19 cellular contexts compared by ENCODE assay signal in the genomic region with DNA sequence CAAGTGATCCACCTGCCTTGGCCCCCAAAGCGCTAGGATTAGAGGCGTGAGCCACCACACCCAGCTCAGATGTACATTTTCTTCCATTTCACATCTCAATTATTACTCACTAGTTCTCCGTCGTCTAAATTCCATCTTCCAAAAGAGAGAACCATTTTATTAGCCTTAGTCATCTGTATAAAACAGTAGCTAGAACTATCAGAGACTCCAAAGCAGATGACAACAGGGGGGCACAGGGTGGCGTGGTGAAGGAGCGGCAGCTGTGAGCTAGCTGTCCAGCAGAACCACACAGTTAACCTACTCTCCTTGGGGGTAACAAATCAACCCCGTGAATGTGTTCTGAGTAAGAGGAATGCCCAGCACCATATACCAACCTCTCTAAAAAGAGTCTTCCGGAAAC. TPM values are rescaled to one million over a fixed set of nuclear protein-coding genes. Genes with fewer than 3 reads are reported as not detected.
A peak's percentile ranks its signal among the peaks of the same experiment; 100 is the strongest.
DNase-seq lines count a peak whose midpoint lies in the region; ATAC-seq and TF ChIP-seq lines count a peak whose summit lies in the region.
"Had no signal": no experiment of that assay in that cellular context is flagged by ENCODE, and none has a peak within 500 bp of the region (broad histone marks: within the 10 kb centered on the region; RNA-seq: fewer than 3 reads in every experiment).

No MANE protein-coding gene starts in this region.

- H3K36me3 ChIP-seq in RWPE2 (ENCODE audit: low read depth): no peaks in the 10 kb centered on the region
- peaks cover 10% of the 10 kb centered on the region for H3K36me3 ChIP-seq in effector memory CD4-positive, alpha-beta T cell (ENCODE audit: control insufficient read depth, insufficient read depth, low read length)

- H3K27me3 Mint-ChIP-seq in activated T-cell treated with anti-CD3 and anti-CD28 coated beads, Interleukin-2, amount 50 U/mL, for 72 hours (ENCODE audit: low read depth): no peaks in the 10 kb centered on the region

- no peak overlapping the region for H3K4me3 ChIP-seq in RWPE2 (ENCODE audit: severe bottlenecking)
- no peak overlapping the region for H3K4me3 ChIP-seq in effector memory CD4-positive, alpha-beta T cell (ENCODE audit: insufficient read depth, low read depth, low read length, poor library complexity, severe bottlenecking)
- H3K4me3 ChIP-seq: BLaER1 had no signal

- TF ChIP-seq CTCF in RWPE2 (IDR thresholded peaks at IDR 0.05; ENCODE audit: poor library complexity, severe bottlenecking): no peak

- H3K27me3 ChIP-seq in RWPE2 (ENCODE audit: insufficient read depth, poor library complexity, severe bottlenecking): no peaks in the 10 kb centered on the region
- no peaks in the 10 kb centered on the region for H3K27me3 ChIP-seq in effector memory CD4-positive, alpha-beta T cell (replicated peaks; ENCODE audit: control insufficient read depth, insufficient read depth, low read length, poor library complexity, severe bottlenecking)
- H3K27me3 ChIP-seq: BLaER1 had no signal

- no peak for ATAC-seq in activated T-cell treated with anti-CD3 and anti-CD28 coated beads, Interleukin-2, amount 50 U/mL, for 72 hours (replicated peaks in 1 of 2)
- ATAC-seq in RWPE2 (ENCODE audit: low read depth): peak; percentile 38; the same call in 2 of the 3 replicates
- ATAC-seq in stimulated activated effector memory CD8-positive, alpha-beta T cell treated with anti-CD3 and anti-CD28 coated beads, Interleukin-12 subunit alpha, Interleukin-12 subunit beta, amount 100 ng/mL, for 72 hours: no peak
- ATAC-seq: CD8-positive, alpha-beta T cell; HCT116 had no signal

- H3K9me3 ChIP-seq in RWPE2 (ENCODE audit: severe bottlenecking): no peaks in the 10 kb centered on the region
- H3K9me3 ChIP-seq in effector memory CD4-positive, alpha-beta T cell (ENCODE audit: control insufficient read depth, low read length): no peaks in the 10 kb centered on the region
- H3K9me3 ChIP-seq: BLaER1 had no signal

- no peak for DNase-seq in activated T-cell treated with anti-CD3 and anti-CD28 coated beads, Interleukin-2, amount 50 U/mL, for 72 hours
- no peak for DNase-seq in activated T-cell treated with anti-CD3 and anti-CD28 coated beads, Interleukin-2, amount 50 U/mL, for 1 hour
- DNase-seq in RWPE2 (ENCODE audit: low spot score) (no peak), myocyte (ENCODE audit: low read depth) (peak; percentile 67), ecto neural progenitor cell (ENCODE audit: low spot score) (no peak), SIG-M5 (lab: John Stamatoyannopoulos, UW) (no peak)
- no peak for DNase-seq in stimulated activated effector memory CD8-positive, alpha-beta T cell treated with anti-CD3 and anti-CD28 coated beads, Interleukin-12 subunit alpha, Interleukin-12 subunit beta, amount 100 ng/mL, for 72 hours (ENCODE audit: low spot score in 2 of 2)
- DNase-seq in effector memory CD4-positive, alpha-beta T cell: no peak
- DNase-seq: Calu3; CD8-positive, alpha-beta T cell; DMS79 treated with DMSO at 0.1 percent for 48 hours; GOT3; H7; HFFc6; IMR-90 had no signal

- H3K4me1 Mint-ChIP-seq in activated T-cell treated with anti-CD3 and anti-CD28 coated beads, Interleukin-2, amount 50 U/mL, for 72 hours (ENCODE audit: low read depth): peaks cover 5% of the 10 kb centered on the region
- H3K4me1 Mint-ChIP-seq in stimulated activated effector memory CD8-positive, alpha-beta T cell treated with anti-CD3 and anti-CD28 coated beads, Interleukin-12 subunit alpha, Interleukin-12 subunit beta, amount 100 ng/mL, for 72 hours: peaks cover 11% of the 10 kb centered on the region

- peak overlapping the region; percentile 50 for H3K27ac Mint-ChIP-seq in activated T-cell treated with anti-CD3 and anti-CD28 coated beads, Interleukin-2, amount 50 U/mL, for 72 hours
- peak overlapping the region; percentile 73 for H3K27ac Mint-ChIP-seq in stimulated activated effector memory CD8-positive, alpha-beta T cell treated with anti-CD3 and anti-CD28 coated beads, Interleukin-12 subunit alpha, Interleukin-12 subunit beta, amount 100 ng/mL, for 72 hours
- H3K27ac Mint-ChIP-seq: CD8-positive, alpha-beta T cell; HFFc6 had no signal

- no peaks in the 10 kb centered on the region for H3K4me1 ChIP-seq in RWPE2 (ENCODE audit: insufficient read depth, poor library complexity, severe bottlenecking)
- H3K4me1 ChIP-seq in effector memory CD4-positive, alpha-beta T cell (ENCODE audit: control insufficient read depth, insufficient read depth, low read length, poor library complexity, severe bottlenecking): peaks cover 6% of the 10 kb centered on the region

- H3K27ac ChIP-seq in RWPE2 (ENCODE audit: poor library complexity, severe bottlenecking): no peak overlapping the region
- no peak overlapping the region for H3K27ac ChIP-seq in effector memory CD4-positive, alpha-beta T cell (ENCODE audit: insufficient read depth, low read length, poor library complexity, severe bottlenecking)
- H3K27ac ChIP-seq: 22Rv1, BLaER1 had no signal

- H3K4me3 Mint-ChIP-seq in activated T-cell treated with anti-CD3 and anti-CD28 coated beads, Interleukin-2, amount 50 U/mL, for 72 hours: no peak overlapping the region
- no peak overlapping the region for H3K4me3 Mint-ChIP-seq in stimulated activated effector memory CD8-positive, alpha-beta T cell treated with anti-CD3 and anti-CD28 coated beads, Interleukin-12 subunit alpha, Interleukin-12 subunit beta, amount 100 ng/mL, for 72 hours
- H3K4me3 Mint-ChIP-seq: CD14-positive monocyte; CD8-positive, alpha-beta T cell; HFFc6 had no signal

- peaks cover 0 to 2% of the 10 kb centered on the region in 2 donors for H3K36me3 Mint-ChIP-seq in activated T-cell treated with anti-CD3 and anti-CD28 coated beads, Interleukin-2, amount 50 U/mL, for 72 hours (ENCODE audit: insufficient read depth in 2 of 2)
- peaks cover 41% of the 10 kb centered on the region for H3K36me3 Mint-ChIP-seq in stimulated activated effector memory CD8-positive, alpha-beta T cell treated with anti-CD3 and anti-CD28 coated beads, Interleukin-12 subunit alpha, Interleukin-12 subunit beta, amount 100 ng/mL, for 72 hours

- no peaks in the 10 kb centered on the region for H3K9me3 Mint-ChIP-seq in activated T-cell treated with anti-CD3 and anti-CD28 coated beads, Interleukin-2, amount 50 U/mL, for 72 hours
- H3K9me3 Mint-ChIP-seq in stimulated activated effector memory CD8-positive, alpha-beta T cell treated with anti-CD3 and anti-CD28 coated beads, Interleukin-12 subunit alpha, Interleukin-12 subunit beta, amount 100 ng/mL, for 72 hours: no peaks in the 10 kb centered on the region
- H3K9me3 Mint-ChIP-seq: CD14-positive monocyte; CD8-positive, alpha-beta T cell; HFFc6 had no signal

RNA-seq across cellular contexts. Expression of a gene that starts 7.1 kb away (rescaled TPM):
- 10 to 100 TPM; 23.6 to 29.3 TPM for total RNA-seq in activated T-cell treated with anti-CD3 and anti-CD28 coated beads, Interleukin-2, amount 50 U/mL, for 72 hours
- total RNA-seq in myocyte: 23.7 and 37.9 TPM in 2 replicates
- polyA plus RNA-seq in myocyte (2012): 30.2 TPM

RNA-seq across cellular contexts. Expression of a gene that starts 27.0 kb away (rescaled TPM):
- total RNA-seq in activated T-cell treated with anti-CD3 and anti-CD28 coated beads, Interleukin-2, amount 50 U/mL, for 72 hours: 100 to 1,000 TPM; 174 to 183 TPM
- 87.2 and 88.5 TPM in 2 replicates for total RNA-seq in myocyte
- 76.8 TPM for polyA plus RNA-seq in myocyte (2012)

RNA-seq across cellular contexts. Expression of a gene that starts 43.9 kb away (rescaled TPM):
- 10 to 100 TPM; 23.0 to 35.7 TPM for total RNA-seq in activated T-cell treated with anti-CD3 and anti-CD28 coated beads, Interleukin-2, amount 50 U/mL, for 72 hours
- 41.8 and 47.6 TPM in 2 replicates for total RNA-seq in myocyte
- polyA plus RNA-seq in myocyte (2012): 22.0 TPM
